ENCODE assay signal across 11 cellular contexts in the genomic region with DNA sequence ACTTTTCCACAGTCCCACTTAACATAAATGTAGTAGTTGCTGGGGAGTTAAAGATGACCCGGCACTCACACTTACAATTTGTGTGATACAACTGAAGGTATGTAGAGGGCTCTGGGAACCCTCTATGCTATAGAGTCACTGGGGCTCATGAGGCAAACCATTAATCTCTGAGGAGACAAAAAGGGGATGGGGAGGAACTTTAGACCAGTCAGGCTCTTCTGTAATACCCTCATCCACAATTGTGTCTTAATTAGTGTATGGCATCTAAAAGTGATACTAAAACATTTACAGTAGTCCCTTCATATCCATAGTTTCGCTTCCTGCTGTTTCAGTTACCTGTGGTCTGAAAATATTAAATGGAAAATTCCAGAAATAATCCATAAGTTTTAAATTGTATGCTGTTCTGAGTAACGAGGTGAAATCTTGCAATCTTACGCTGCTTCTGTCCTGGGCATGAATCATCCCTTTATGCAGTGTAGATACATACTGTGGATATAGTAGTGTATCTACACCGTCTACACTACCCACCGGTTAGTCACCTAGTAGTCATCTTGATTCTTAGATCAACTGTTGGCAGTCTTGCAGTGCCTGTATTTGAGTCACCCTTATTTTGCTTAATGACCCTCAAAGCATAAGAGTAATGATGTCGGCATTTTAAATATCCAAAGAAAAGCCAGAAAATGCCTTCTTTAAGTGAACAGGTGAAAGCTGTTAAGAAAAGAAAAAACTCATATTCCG. TPM values are rescaled to one million over a fixed set of nuclear protein-coding genes. Genes with fewer than 3 reads are reported as not detected.
DNase-seq lines count a peak whose midpoint lies in the region; FAIRE-seq and TF ChIP-seq lines count a peak whose summit lies in the region.
"Had no signal": no experiment of that assay in that cellular context is flagged by ENCODE, and none has a peak within 500 bp of the region (broad histone marks: within the 10 kb centered on the region; RNA-seq: fewer than 3 reads in every experiment).

No MANE protein-coding gene starts in this region.

- no peak overlapping the region for H2AFZ ChIP-seq in trophoblast cell (ENCODE audit: insufficient read depth, low read length, poor library complexity)

- H3K4me2 ChIP-seq in trophoblast cell (ENCODE audit: low read length): no peak overlapping the region
- H3K4me2 ChIP-seq: BLaER1 had no signal

- H3K9me3 ChIP-seq in trophoblast cell (ENCODE audit: insufficient read depth, low read depth, low read length): no peaks in the 10 kb centered on the region
- H3K9me3 ChIP-seq: BLaER1 had no signal

- no peak overlapping the region for H3K18ac ChIP-seq in trophoblast cell (ENCODE audit: low read length)

- H3K79me1 ChIP-seq in trophoblast cell (ENCODE audit: low read length): no peaks in the 10 kb centered on the region

- H3K23ac ChIP-seq in trophoblast cell (ENCODE audit: low read length): no peak overlapping the region

- H3K27me3 ChIP-seq in trophoblast cell (ENCODE audit: insufficient read depth, low read length): no peaks in the 10 kb centered on the region
- H3K27me3 ChIP-seq: BLaER1 had no signal

- H2BK5ac ChIP-seq in trophoblast cell (ENCODE audit: low read depth, low read length, poor library complexity): no peak overlapping the region

- H3K4me3 ChIP-seq in astrocyte of the spinal cord (ENCODE audit: low read depth, low read length) (no peak overlapping the region), trophoblast cell (ENCODE audit: low read depth, low read length) (no peak overlapping the region)
- H3K4me3 ChIP-seq: BLaER1 had no signal

- no peak overlapping the region for H2BK12ac ChIP-seq in trophoblast cell (ENCODE audit: low read length)

- no peak for FAIRE-seq in GM19239 (lab: Jason Lieb, UNC)

- TF ChIP-seq CTCF in astrocyte of the spinal cord (IDR thresholded peaks at IDR 0.05; ENCODE audit: low read depth, low read length): no peak

- peak; percentile 8 to 16 for DNase-seq in activated CD4-positive, alpha-beta T cell treated with anti-CD3 and anti-CD28 coated beads for 4 hours
- no peak for DNase-seq in activated CD4-positive, alpha-beta T cell treated with anti-CD3 and anti-CD28 coated beads for 1 hour
- DNase-seq in M059J (ENCODE audit: low read depth) (peak; percentile 96), astrocyte of the spinal cord (ENCODE audit: low read depth, low spot score) (peak; percentile 93), trophoblast cell (peak; percentile 72 to 92), NCI-H2107 (lab: John Stamatoyannopoulos, UW) (no peak), GM19239 (ENCODE audit: insufficient read length, low spot score) (no peak), NCI-H2196 (lab: John Stamatoyannopoulos, UW; ENCODE audit: unreplicated experiment) (no peak)
- DNase-seq: hypothalamus had no signal

- no peak overlapping the region for H3K9ac ChIP-seq in trophoblast cell (ENCODE audit: low read length)
- H3K9ac ChIP-seq: BLaER1 had no signal

- peaks cover 2 to 5% of the 10 kb centered on the region in 2 experiments for H3K36me3 ChIP-seq in trophoblast cell (ENCODE audit: control insufficient read depth in 1 of 2, insufficient read depth in 2 of 2, low read length in 2 of 2)

- H4K12ac ChIP-seq in trophoblast cell (ENCODE audit: low read depth, low read length): no peak overlapping the region

- H2BK120ac ChIP-seq in trophoblast cell (ENCODE audit: insufficient read depth, low read length, poor library complexity): no peak overlapping the region

- no peak overlapping the region for H4K91ac ChIP-seq in trophoblast cell (ENCODE audit: low read depth, low read length)

- in situ Hi-C loops in astrocyte of the spinal cord (cut with HindIII; ENCODE audit: low sequenced_read_pairs): no loop called here

- H3K14ac ChIP-seq in trophoblast cell (ENCODE audit: low read length): no peak overlapping the region

- H3K4ac ChIP-seq in trophoblast cell (ENCODE audit: low read depth, low read length): peak overlapping the region; percentile 36

- no peak overlapping the region for H2AK5ac ChIP-seq in trophoblast cell (ENCODE audit: low read length)

- WGBS in trophoblast cell (ENCODE audit: extremely low coverage, insufficient coverage, insufficient read length): no CpG with 5 or more reads among the region's 8 CpGs

- H3K27ac ChIP-seq in trophoblast cell (ENCODE audit: low read depth, low read length): no peak overlapping the region
- H3K27ac ChIP-seq: BLaER1 had no signal

- H3K4me1 ChIP-seq in trophoblast cell (ENCODE audit: control insufficient read depth in 1 of 2, insufficient read depth in 2 of 2, low read length in 2 of 2): no peaks in the 10 kb centered on the region
- H3K4me1 ChIP-seq: BLaER1 had no signal

- no peak overlapping the region for H4K8ac ChIP-seq in trophoblast cell (ENCODE audit: low read depth, low read length)

- peaks cover 7% of the 10 kb centered on the region for H3K79me2 ChIP-seq in trophoblast cell (ENCODE audit: control insufficient read depth, insufficient read depth, low read length, poor library complexity)

RNA-seq across cellular contexts. Expression of gene CBL, which starts 12.2 kb away (rescaled TPM):
- total RNA-seq in M059J (2014; rRNA removed; shearing (Covaris generic)): 9.0 and 18.8 TPM in 2 replicates
- polyA plus RNA-seq in trophoblast cell (2013): 23.5 and 23.9 TPM in 2 replicates

RNA-seq across cellular contexts. Expression of gene NHERF4, which starts 33.0 kb away (rescaled TPM):
- total RNA-seq in M059J (2014; rRNA removed; shearing (Covaris generic)): not detected in 2 replicates
- polyA plus RNA-seq in trophoblast cell (2013): not detected in 2 replicates
- total RNA-seq: osteocyte had no signal

RNA-seq across cellular contexts. Expression of gene NLRX1, which starts 49.8 kb away (rescaled TPM):
- 15.9 and 16.8 TPM in 2 replicates for total RNA-seq in M059J (2014; rRNA removed; shearing (Covaris generic))
- polyA plus RNA-seq in trophoblast cell (2013): 4.6 and 5.0 TPM in 2 replicates

Comparison
In these comparisons a context has a peak if more than half of its experiments do, and no peak if none do; other contexts are left out.
1. DNase-seq: peak in activated CD4-positive, alpha-beta T cell treated with anti-CD3 and anti-CD28 coated beads for 4 hours (2 of 2), M059J (single experiment), astrocyte of the spinal cord (single experiment) and trophoblast cell (2 of 2); none in activated CD4-positive, alpha-beta T cell treated with anti-CD3 and anti-CD28 coated beads for 1 hour (single experiment), NCI-H2107 (single experiment), GM19239 (single experiment) and NCI-H2196 (single experiment).